Comparison of ENCODE assay signal across 9 cellular contexts in the genomic region with DNA sequence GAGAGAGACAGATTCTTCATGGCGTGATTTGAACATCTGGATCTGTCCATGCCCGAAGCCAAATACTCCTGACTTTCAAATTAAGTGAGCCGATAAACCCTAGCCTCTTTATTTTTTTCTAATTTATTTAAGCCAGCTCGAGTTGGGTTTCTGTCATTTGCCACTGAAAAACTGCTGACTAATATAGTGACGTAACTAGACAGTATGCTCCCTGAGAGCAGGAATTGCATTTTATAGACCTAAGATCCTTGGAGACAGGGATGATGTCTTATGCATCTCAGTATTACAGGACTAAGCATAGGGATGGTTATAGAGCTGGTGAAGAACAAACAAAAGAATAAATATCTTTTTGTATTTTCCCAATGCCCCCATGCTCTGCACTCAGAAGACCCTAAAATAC. TPM values are rescaled to one million over a fixed set of nuclear protein-coding genes. Genes with fewer than 3 reads are reported as not detected.
"Had no signal": no experiment of that assay in that cellular context is flagged by ENCODE, and none has a peak within 500 bp of the region (broad histone marks: within the 10 kb centered on the region; RNA-seq: fewer than 3 reads in every experiment).

No MANE protein-coding gene starts in this region.

- H3K4me3 Mint-ChIP-seq: IgD-negative memory B cell had no signal

- H3K9ac ChIP-seq: KMS-11 had no signal

- H3K27ac ChIP-seq: HL-60, KMS-11 had no signal

- H3K36me3 Mint-ChIP-seq: IgD-negative memory B cell had no signal

- H3K27ac Mint-ChIP-seq: IgD-negative memory B cell had no signal

- H3K4me2 ChIP-seq: KMS-11 had no signal

- FAIRE-seq: HTR-8/SVneo had no signal

- DNase-seq: IMR-90, KBM-7, KG1 had no signal

RNA-seq across cellular contexts. Expression of a gene that starts 4.6 kb away (rescaled TPM):
- total RNA-seq: HT-29, HT1080, IMR-90 had no signal
- polyA plus RNA-seq: IgD-negative memory B cell, IMR-90 had no signal
